8 cellular contexts compared by ENCODE assay signal in genomic region chr14:35341454-35342159, GRCh38. TPM values are rescaled to one million over a fixed set of nuclear protein-coding genes. Genes with fewer than 3 reads are reported as not detected.
DNase-seq lines count a peak whose midpoint lies in the region; ATAC-seq and TF ChIP-seq lines count a peak whose summit lies in the region.

No MANE protein-coding gene starts in this region.

- H3K9ac ChIP-seq in parathyroid adenoma: no peak overlapping the region

- H3K27ac ChIP-seq in cardiac muscle cell: peak overlapping the region; percentile 76
- H3K27ac ChIP-seq in parathyroid adenoma: peak overlapping the region; percentile 90

- H3K4me3 ChIP-seq in cardiac muscle cell (no peak overlapping the region), parathyroid adenoma (ENCODE audit: low read depth, low read length) (peak overlapping the region; percentile 35)

- DNase-seq in Ammon's horn (ENCODE audit: low spot score) (peak; percentile 99), GOT3 (lab: John Stamatoyannopoulos, UW) (peak; percentile 51), NCI-H446 (lab: John Stamatoyannopoulos, UW) (peak; percentile 97 to 99), amniotic stem cell (lab: John Stamatoyannopoulos, UW) (peak; percentile 32), cardiac muscle cell (ENCODE audit: low read depth in 1 of 2, low spot score in 1 of 2) (peak; percentile 85 to 97)

- H3K4me2 ChIP-seq in parathyroid adenoma (ENCODE audit: low read length): peak overlapping the region; percentile 63

- peak overlapping the region; percentile 54 for H2AFZ ChIP-seq in parathyroid adenoma

- ATAC-seq in GM19455 (IDR thresholded peaks at IDR 0.05; ENCODE audit: unreplicated experiment) (no peak), GM19467 (IDR thresholded peaks at IDR 0.05; ENCODE audit: unreplicated experiment) (no peak)

- H3K79me2 ChIP-seq in parathyroid adenoma: no peaks in the 10 kb centered on the region

- H3K36me3 ChIP-seq in cardiac muscle cell: no peaks in the 10 kb centered on the region
- no peaks in the 10 kb centered on the region for H3K36me3 ChIP-seq in parathyroid adenoma (ENCODE audit: control insufficient read depth, insufficient read depth, low read length)

- no peaks in the 10 kb centered on the region for H3K27me3 ChIP-seq in cardiac muscle cell
- no peaks in the 10 kb centered on the region for H3K27me3 ChIP-seq in parathyroid adenoma (ENCODE audit: control insufficient read depth, insufficient read depth, low read length)

- H3K4me1 ChIP-seq in cardiac muscle cell (ENCODE audit: low read depth) (peaks cover 18% of the 10 kb centered on the region), parathyroid adenoma (peaks cover 38% of the 10 kb centered on the region)

- H3K9me3 ChIP-seq in cardiac muscle cell (ENCODE audit: low read depth): no peaks in the 10 kb centered on the region
- no peaks in the 10 kb centered on the region for H3K9me3 ChIP-seq in parathyroid adenoma (ENCODE audit: control insufficient read depth, low read length)

- no peak for TF ChIP-seq CTCF in cardiac muscle cell (IDR thresholded peaks at IDR 0.05; ENCODE audit: low read depth, low read length)
- no peak for TF ChIP-seq CTCF in parathyroid adenoma (IDR thresholded peaks at IDR 0.05)

RNA-seq across cellular contexts. Expression of gene PSMA6, which starts 49.4 kb away (rescaled TPM):
- 143 and 221 TPM in 2 replicates for total RNA-seq in cardiac muscle cell
- polyA plus RNA-seq in cardiac muscle cell: 296 and 352 TPM in 2 replicates

Comparison
In these comparisons a context has a peak if more than half of its experiments do, and no peak if none do; other contexts are left out.
1. DNase-seq: peak in every context shown above with its lines; median percentile 99 in Ammon's horn; 98 in NCI-H446; 91 in cardiac muscle cell; 51 in GOT3; 32 in amniotic stem cell.